ENCODE assay signal across 24 cellular contexts in genomic region chr2:58067001-58067400, GRCh38. TPM values are rescaled to one million over a fixed set of nuclear protein-coding genes. Genes with fewer than 3 reads are reported as not detected.
DNase-seq lines count a peak whose midpoint lies in the region; ATAC-seq and TF ChIP-seq lines count a peak whose summit lies in the region.
"Had no signal": no experiment of that assay in that cellular context is flagged by ENCODE, and none has a peak within 500 bp of the region (broad histone marks: within the 10 kb centered on the region; RNA-seq: fewer than 3 reads in every experiment).

No MANE protein-coding gene starts in this region.

- no peak overlapping the region for H3K27ac ChIP-seq in WERI-Rb-1
- no peak overlapping the region for H3K27ac ChIP-seq in osteoblast (ENCODE audit: low read depth, low read length)
- H3K27ac ChIP-seq: C4-2B, HL-60 had no signal

- no peak for TF ChIP-seq CTCF in WERI-Rb-1 (IDR thresholded peaks at IDR 0.05; ENCODE audit: low read depth, low read length)
- TF ChIP-seq CTCF in osteoblast (IDR thresholded peaks at IDR 0.05; ENCODE audit: extremely low read depth, low read depth, low read length): no peak

- peak overlapping the region; percentile 4 for H2AFZ ChIP-seq in osteoblast (ENCODE audit: low read length)

- H3K36me3 ChIP-seq in WERI-Rb-1 (no peaks in the 10 kb centered on the region), osteoblast (ENCODE audit: insufficient read depth, low read length) (no peaks in the 10 kb centered on the region)

- H3K4me1 ChIP-seq in osteoblast (ENCODE audit: insufficient read depth, low read length): peaks cover 8% of the 10 kb centered on the region

- ATAC-seq in GM18498 (IDR thresholded peaks at IDR 0.05; ENCODE audit: unreplicated experiment) (peak; percentile 29), HG02798 (IDR thresholded peaks at IDR 0.05; ENCODE audit: poor library complexity, unreplicated experiment) (peak; percentile 11), GM21825 (IDR thresholded peaks at IDR 0.05; ENCODE audit: unreplicated experiment) (no peak)
- ATAC-seq: HCT116, HepG2, Panc1, SK-N-SH treated with all-trans-retinoic acid at 6 μM for 48 hours had no signal

- no peaks in the 10 kb centered on the region for H3K27me3 ChIP-seq in WERI-Rb-1 (ENCODE audit: insufficient read depth, low read depth, severe bottlenecking)
- no peaks in the 10 kb centered on the region for H3K27me3 ChIP-seq in osteoblast (ENCODE audit: insufficient read depth, low read length)

- DNase-seq in WERI-Rb-1: peak; percentile 16
- DNase-seq in osteoblast (ENCODE audit: insufficient read length, low spot score, missing footprints): no peak
- DNase-seq in SHP77 treated with DMSO at 0.1 percent for 48 hours (lab: John Stamatoyannopoulos, UW): no peak
- no peak for DNase-seq in NCI-H1048 (lab: John Stamatoyannopoulos, UW)
- DNase-seq in NCI-H82 (lab: John Stamatoyannopoulos, UW): no peak
- DNase-seq: AML-193, DMS79, GOT3, KBM-7, NCI-H1105 treated with DMSO at 0.1 percent for 48 hours, NCI-H2029 treated with DMSO at 0.1 percent for 48 hours, NCI-H226, NCI-H510A treated with DMSO at 0.1 percent for 48 hours, NCI-H748 treated with DMSO at 0.1 percent for 48 hours had no signal

- no peak overlapping the region for H3K4me2 ChIP-seq in osteoblast (ENCODE audit: insufficient read depth, low read length)

- H4K20me1 ChIP-seq in osteoblast (ENCODE audit: insufficient read depth, low read length): no peaks in the 10 kb centered on the region

- H3K9me3 ChIP-seq in WERI-Rb-1 (ENCODE audit: severe bottlenecking) (no peaks in the 10 kb centered on the region), osteoblast (ENCODE audit: low read depth, low read length) (no peaks in the 10 kb centered on the region)

- no peak overlapping the region for H3K4me3 ChIP-seq in WERI-Rb-1 (ENCODE audit: low read depth, low read length)
- H3K4me3 ChIP-seq in osteoblast (ENCODE audit: insufficient read depth, low read length): no peak overlapping the region

- peaks cover 13% of the 10 kb centered on the region for H3K79me2 ChIP-seq in osteoblast (ENCODE audit: insufficient read depth, low read length)

RNA-seq across cellular contexts. Expression of gene VRK2, which starts 20.4 kb away (rescaled TPM):
- total RNA-seq in osteoblast: 22.1 and 25.0 TPM in 2 replicates
- total RNA-seq: A172 had no signal
